In genomic region chr4:170278481-170278880, GRCh38 we compare ENCODE assay signal across 24 cellular contexts.
DNase-seq lines count a peak whose midpoint lies in the region; ATAC-seq, FAIRE-seq and TF ChIP-seq lines count a peak whose summit lies in the region.
"Had no signal": no experiment of that assay in that cellular context is flagged by ENCODE, and none has a peak within 500 bp of the region (broad histone marks: within the 10 kb centered on the region; RNA-seq: fewer than 3 reads in every experiment).

No MANE protein-coding gene starts in this region.

- H3K4me2 ChIP-seq in GM12878 (ENCODE audit: control insufficient read depth, insufficient read depth), result no peak overlapping the region
- H3K4me2 ChIP-seq: A549; BLaER1 treated with 17β-estradiol and CSF1 and Interleukin-3, amounts not matched to agents 10 nM and 100 nM had no signal

- H3K36me3 ChIP-seq in GM12878 (ENCODE audit: control insufficient read depth in 2 of 2, insufficient read depth in 2 of 2, low read length in 1 of 2) (no peaks in the 10 kb centered on the region), sigmoid colon (no peaks in the 10 kb centered on the region)
- H3K36me3 ChIP-seq: BE2C; BLaER1 treated with 17β-estradiol and CSF1 and Interleukin-3, amounts not matched to agents 10 nM and 100 nM had no signal

- H3K27ac ChIP-seq in GM12878 (ENCODE audit: control insufficient read depth, insufficient read depth), result no peak overlapping the region
- H3K27ac ChIP-seq in foreskin keratinocyte, result no peak overlapping the region
- H3K27ac ChIP-seq in coronary artery, result no peak overlapping the region
- no peak overlapping the region for H3K27ac ChIP-seq in sigmoid colon
- H3K27ac ChIP-seq: 22Rv1; A549; BLaER1 treated with 17β-estradiol and CSF1 and Interleukin-3, amounts not matched to agents 10 nM and 100 nM; GM23248 had no signal

- peak; percentile 54 for FAIRE-seq in GM12878 (lab: Jason Lieb, UNC)
- FAIRE-seq: A549, GM19239, H1 had no signal

- ATAC-seq in GM12878 (peak; percentile 48), foreskin keratinocyte (no peak)
- ATAC-seq: A549 had no signal

- no peak overlapping the region for H3K9ac ChIP-seq in GM12878 (ENCODE audit: control insufficient read depth, insufficient read depth, low read length)
- H3K9ac ChIP-seq: BLaER1 treated with 17β-estradiol and CSF1 and Interleukin-3, amounts not matched to agents 10 nM and 100 nM; GM23248 had no signal

- CTCF ChIA-PET in GM12878 (lab: Yijun Ruan, JAX), result interaction anchor here (1.0 to 2.0 kb wide), 7 partner anchors 9 to 438 kb away, joined by 3 to 5 read pairs (median 4); no protein-coding TSS in a partner anchor

- RAD21 ChIA-PET in GM12878 (lab: Charles Lee; ENCODE audit: unreplicated experiment), result no interaction called here

- H3K9me3 ChIP-seq in GM12878 (replicated peaks; ENCODE audit: control insufficient read depth, insufficient read depth, low read length) (no peaks in the 10 kb centered on the region; the same call in 2 of the 3 replicates), sigmoid colon (no peaks in the 10 kb centered on the region)
- H3K9me3 ChIP-seq: A549, BE2C had no signal

- H4K20me1 ChIP-seq in GM12878 (ENCODE audit: control insufficient read depth, insufficient read depth), result no peaks in the 10 kb centered on the region
- H4K20me1 ChIP-seq: BLaER1 treated with 17β-estradiol and CSF1 and Interleukin-3, amounts not matched to agents 10 nM and 100 nM had no signal

- H3K4me1 ChIP-seq in GM12878 (ENCODE audit: control insufficient read depth, insufficient read depth, low read length) (no peaks in the 10 kb centered on the region), foreskin keratinocyte (no peaks in the 10 kb centered on the region), sigmoid colon (no peaks in the 10 kb centered on the region)
- H3K4me1 ChIP-seq: A549, BE2C had no signal

- TF ChIP-seq CTCF in GM12878 (IDR thresholded peaks at IDR 0.05 in 2 of 3, conservative IDR thresholded peaks at IDR 0.05 in 1 of 3; ENCODE audit: control insufficient read depth in 2 of 3, extremely low read depth in 1 of 3, insufficient read depth in 1 of 3, low read depth in 3 of 3, low read length in 3 of 3), result no peak
- TF ChIP-seq CTCF in foreskin keratinocyte (conservative IDR thresholded peaks at IDR 0.05), result no peak
- no peak for TF ChIP-seq CTCF in coronary artery (IDR thresholded peaks at IDR 0.05)
- TF ChIP-seq CTCF in sigmoid colon (IDR thresholded peaks at IDR 0.05), result no peak

- intact Hi-C loops in GM12878 (cut with micrococcal nuclease; ENCODE audit: unreplicated experiment), result no loop called here
- intact Hi-C loops in sigmoid colon (cut with DNase I), result no loop called here

- no peak for TF ChIP-seq POLR2A in GM12878 (IDR thresholded peaks at IDR 0.05; ENCODE audit: low read depth, low read length)
- TF ChIP-seq POLR2A in sigmoid colon (IDR thresholded peaks at IDR 0.05), result no peak

- BruUV-seq in GM12878 (replicated peaks; lab: Mats Ljungman, UMichigan), result no TSS peak

- TF ChIP-seq EP300 in GM12878 (IDR thresholded peaks at IDR 0.05; ENCODE audit: borderline replicate concordance in 1 of 2, control insufficient read depth in 1 of 2, low read depth in 2 of 2, low read length in 2 of 2) (no peak), sigmoid colon (IDR thresholded peaks at IDR 0.05) (no peak)

- no peak for TF ChIP-seq RAD21 in GM12878 (IDR thresholded peaks at IDR 0.05; ENCODE audit: insufficient read depth, low read depth, low read length)

- SMC1A ChIA-PET in GM12878 (lab: Charles Lee; ENCODE audit: uncharacterized antibody, unreplicated experiment), result interaction anchor here (0.9 to 2.3 kb wide), 7 partner anchors 8 to 96 kb away, joined by 3 to 10 read pairs (median 4); no protein-coding TSS in a partner anchor

- peak; percentile 1 for DNase-seq in NCI-H748 (lab: John Stamatoyannopoulos, UW; ENCODE audit: unreplicated experiment)
- no peak for DNase-seq in NCI-H748 treated with DMSO at 0.1 percent for 48 hours (lab: John Stamatoyannopoulos, UW)
- DNase-seq in GM12878 (ENCODE audit: low read depth, low spot score), result no peak
- peak; percentile 4 to 15 for DNase-seq in foreskin keratinocyte
- DNase-seq in A172 (ENCODE audit: low spot score), result no peak
- no peak for DNase-seq in coronary artery (ENCODE audit: low spot score)
- DNase-seq in HT-29 (ENCODE audit: low spot score), result no peak
- DNase-seq in sigmoid colon, result no peak
- DNase-seq: ACHN; AML-193; BE2C; CD4-positive, alpha-beta T cell; CD8-positive, alpha-beta memory T cell; DMS53; DMS79 treated with DMSO at 0.1 percent for 48 hours; GF-D8; GM23248; H7; HCEC 1CT had no signal

- H3K79me2 ChIP-seq in GM12878 (ENCODE audit: control insufficient read depth, insufficient read depth, low read length), result no peaks in the 10 kb centered on the region

- H3K27me3 ChIP-seq in GM12878 (replicated peaks in 1 of 2; ENCODE audit: control insufficient read depth in 2 of 2, insufficient read depth in 2 of 2, low read length in 1 of 2) (no peaks in the 10 kb centered on the region), foreskin keratinocyte (peaks cover 4% of the 10 kb centered on the region), sigmoid colon (no peaks in the 10 kb centered on the region)
- H3K27me3 ChIP-seq: BE2C; BLaER1 treated with 17β-estradiol and CSF1 and Interleukin-3, amounts not matched to agents 10 nM and 100 nM had no signal

- POLR2A ChIA-PET in GM12878 (lab: Charles Lee), result no interaction called here

- H2AFZ ChIP-seq in GM12878 (ENCODE audit: control insufficient read depth, low read depth, low read length), result no peak overlapping the region
- H2AFZ ChIP-seq: GM23248 had no signal

- in situ Hi-C loops in GM12878 (cut with MboI), result no loop called here

- H3K4me3 ChIP-seq in GM12878, result no peak overlapping the region
- no peak overlapping the region for H3K4me3 ChIP-seq in coronary artery
- H3K4me3 ChIP-seq in sigmoid colon, result no peak overlapping the region
- H3K4me3 ChIP-seq: A549; BLaER1 treated with 17β-estradiol and CSF1 and Interleukin-3, amounts not matched to agents 10 nM and 100 nM; GM23248 had no signal

TF ChIP-seq in GM12878, 131 proteins besides CTCF, POLR2A, EP300 and RAD21 (continues in another document):
- TF ChIP-seq, protein P1, sequence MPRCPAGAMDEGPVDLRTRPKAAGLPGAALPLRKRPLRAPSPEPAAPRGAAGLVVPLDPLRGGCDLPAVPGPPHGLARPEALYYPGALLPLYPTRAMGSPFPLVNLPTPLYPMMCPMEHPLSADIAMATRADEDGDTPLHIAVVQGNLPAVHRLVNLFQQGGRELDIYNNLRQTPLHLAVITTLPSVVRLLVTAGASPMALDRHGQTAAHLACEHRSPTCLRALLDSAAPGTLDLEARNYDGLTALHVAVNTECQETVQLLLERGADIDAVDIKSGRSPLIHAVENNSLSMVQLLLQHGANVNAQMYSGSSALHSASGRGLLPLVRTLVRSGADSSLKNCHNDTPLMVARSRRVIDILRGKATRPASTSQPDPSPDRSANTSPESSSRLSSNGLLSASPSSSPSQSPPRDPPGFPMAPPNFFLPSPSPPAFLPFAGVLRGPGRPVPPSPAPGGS (IDR thresholded peaks at IDR 0.05; ENCODE audit: borderline replicate concordance, insufficient read depth, low read depth, low read length, poor library complexity, severe bottlenecking), result no peak
- TF ChIP-seq RCOR1 (conservative IDR thresholded peaks at IDR 0.05; ENCODE audit: low read depth, low read length), result no peak
- no peak for TF ChIP-seq ZNF217 (IDR thresholded peaks at IDR 0.05)
- TF ChIP-seq BHLHE40 (IDR thresholded peaks at IDR 0.05; ENCODE audit: borderline replicate concordance in 1 of 2, low read depth in 2 of 2, low read length in 1 of 2), result no peak
- no peak for TF ChIP-seq ZNF622 (IDR thresholded peaks at IDR 0.05)
- no peak for TF ChIP-seq SP1 (IDR thresholded peaks at IDR 0.05; ENCODE audit: low read depth, low read length)
- no peak for TF ChIP-seq YBX1 (IDR thresholded peaks at IDR 0.05)
- no peak for TF ChIP-seq SMAD1 (IDR thresholded peaks at IDR 0.05; ENCODE audit: low read depth, partially characterized antibody)
- TF ChIP-seq, protein P2, sequence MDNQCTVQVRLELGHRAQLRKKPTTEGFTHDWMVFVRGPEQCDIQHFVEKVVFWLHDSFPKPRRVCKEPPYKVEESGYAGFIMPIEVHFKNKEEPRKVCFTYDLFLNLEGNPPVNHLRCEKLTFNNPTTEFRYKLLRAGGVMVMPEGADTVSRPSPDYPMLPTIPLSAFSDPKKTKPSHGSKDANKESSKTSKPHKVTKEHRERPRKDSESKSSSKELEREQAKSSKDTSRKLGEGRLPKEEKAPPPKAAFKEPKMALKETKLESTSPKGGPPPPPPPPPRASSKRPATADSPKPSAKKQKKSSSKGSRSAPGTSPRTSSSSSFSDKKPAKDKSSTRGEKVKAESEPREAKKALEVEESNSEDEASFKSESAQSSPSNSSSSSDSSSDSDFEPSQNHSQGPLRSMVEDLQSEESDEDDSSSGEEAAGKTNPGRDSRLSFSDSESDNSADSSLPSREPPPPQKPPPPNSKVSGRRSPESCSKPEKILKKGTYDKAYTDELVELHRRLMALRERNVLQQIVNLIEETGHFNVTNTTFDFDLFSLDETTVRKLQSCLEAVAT (IDR thresholded peaks at IDR 0.05), result no peak
- TF ChIP-seq DPF2 (IDR thresholded peaks at IDR 0.05), result no peak
- TF ChIP-seq, protein P3, sequence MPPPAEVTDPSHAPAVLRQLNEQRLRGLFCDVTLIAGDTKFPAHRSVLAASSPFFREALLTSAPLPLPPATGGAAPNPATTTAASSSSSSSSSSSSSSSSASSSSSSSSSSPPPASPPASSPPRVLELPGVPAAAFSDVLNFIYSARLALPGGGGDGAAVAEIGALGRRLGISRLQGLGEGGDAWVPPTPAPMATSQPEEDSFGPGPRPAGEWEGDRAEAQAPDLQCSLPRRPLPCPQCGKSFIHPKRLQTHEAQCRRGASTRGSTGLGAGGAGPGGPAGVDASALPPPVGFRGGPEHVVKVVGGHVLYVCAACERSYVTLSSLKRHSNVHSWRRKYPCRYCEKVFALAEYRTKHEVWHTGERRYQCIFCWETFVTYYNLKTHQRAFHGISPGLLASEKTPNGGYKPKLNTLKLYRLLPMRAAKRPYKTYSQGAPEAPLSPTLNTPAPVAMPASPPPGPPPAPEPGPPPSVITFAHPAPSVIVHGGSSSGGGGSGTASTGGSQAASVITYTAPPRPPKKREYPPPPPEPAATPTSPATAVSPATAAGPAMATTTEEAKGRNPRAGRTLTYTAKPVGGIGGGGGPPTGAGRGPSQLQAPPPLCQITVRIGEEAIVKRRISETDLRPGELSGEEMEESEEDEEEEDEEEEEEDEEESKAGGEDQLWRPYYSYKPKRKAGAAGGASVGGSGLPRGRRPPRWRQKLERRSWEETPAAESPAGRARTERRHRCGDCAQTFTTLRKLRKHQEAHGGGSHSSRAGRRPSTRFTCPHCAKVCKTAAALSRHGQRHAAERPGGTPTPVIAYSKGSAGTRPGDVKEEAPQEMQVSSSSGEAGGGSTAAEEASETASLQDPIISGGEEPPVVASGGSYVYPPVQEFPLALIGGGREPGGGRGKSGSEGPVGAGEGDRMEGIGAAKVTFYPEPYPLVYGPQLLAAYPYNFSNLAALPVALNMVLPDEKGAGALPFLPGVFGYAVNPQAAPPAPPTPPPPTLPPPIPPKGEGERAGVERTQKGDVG (CRISPR knock-in tag; IDR thresholded peaks at IDR 0.05), result no peak
- TF ChIP-seq MEF2A (IDR thresholded peaks at IDR 0.05; ENCODE audit: insufficient read depth, low read depth, low read length), result no peak
- TF ChIP-seq ZNF24 (IDR thresholded peaks at IDR 0.05), result no peak

Comparison
In these comparisons a context has a peak if more than half of its experiments do, and no peak if none do; other contexts are left out.
1. DNase-seq: peak in NCI-H748 (single experiment) and foreskin keratinocyte (2 of 2); none in NCI-H748 treated with DMSO at 0.1 percent for 48 hours (single experiment), GM12878 (single experiment), A172 (single experiment), coronary artery (single experiment), HT-29 (single experiment) and sigmoid colon (single experiment).